ENCODE assay signal across 14 cellular contexts in the genomic region with DNA sequence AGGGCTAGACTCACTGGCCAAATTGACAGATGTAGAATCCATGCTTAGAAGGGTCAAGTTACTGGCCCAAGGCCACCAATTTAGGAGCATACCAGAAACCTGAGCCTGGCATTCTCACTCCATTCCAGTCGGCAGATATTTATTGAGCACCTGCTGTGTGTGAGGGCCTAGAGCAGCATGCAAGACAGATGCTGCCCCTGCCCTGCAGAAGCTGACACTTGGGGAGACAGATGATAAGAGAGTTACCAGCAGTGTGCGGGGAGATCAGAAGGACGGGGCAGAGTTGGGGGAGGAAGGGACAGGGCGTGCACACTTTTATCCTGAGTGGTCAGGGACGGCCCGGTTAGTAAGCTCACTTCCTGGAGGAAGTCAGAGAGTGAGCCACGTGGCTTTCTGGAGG.
"Had no signal": no experiment of that assay in that cellular context is flagged by ENCODE, and none has a peak within 500 bp of the region (broad histone marks: within the 10 kb centered on the region; RNA-seq: fewer than 3 reads in every experiment).

No MANE protein-coding gene starts in this region.

- H3K9me3 ChIP-seq: left lung, ovary, thoracic aorta, upper lobe of right lung had no signal

- H3K4me2 ChIP-seq: hepatocyte had no signal

- H3K27me3 ChIP-seq: hepatocyte, left lung, ovary, upper lobe of right lung had no signal

- H3K4me3 Mint-ChIP-seq: activated CD4-positive, alpha-beta T cell treated with anti-CD3 and anti-CD28 coated beads for 36 hours; activated CD8-positive, alpha-beta T cell treated with anti-CD3 and anti-CD28 coated beads for 36 hours; activated T-cell treated with anti-CD3 and anti-CD28 coated beads, Interleukin-2, amount 50 U/mL, for 4 hours; naive thymus-derived CD4-positive, alpha-beta T cell had no signal

- H3K4me1 Mint-ChIP-seq: activated CD4-positive, alpha-beta T cell treated with anti-CD3 and anti-CD28 coated beads for 36 hours had no signal

- ATAC-seq: activated CD4-positive, alpha-beta T cell treated with anti-CD3 and anti-CD28 coated beads for 36 hours; activated CD8-positive, alpha-beta T cell treated with anti-CD3 and anti-CD28 coated beads for 36 hours; activated T-cell treated with anti-CD3 and anti-CD28 coated beads, Interleukin-2, amount 50 U/mL, for 4 hours; left lung; naive thymus-derived CD4-positive, alpha-beta T cell; upper lobe of right lung had no signal

- H3K27ac Mint-ChIP-seq: activated CD4-positive, alpha-beta T cell treated with anti-CD3 and anti-CD28 coated beads for 36 hours; activated CD8-positive, alpha-beta T cell treated with anti-CD3 and anti-CD28 coated beads for 36 hours; naive thymus-derived CD4-positive, alpha-beta T cell had no signal

- H3K4me3 ChIP-seq: hepatocyte, left lung, ovary, thoracic aorta, upper lobe of right lung had no signal

- H3K27me3 Mint-ChIP-seq: activated CD4-positive, alpha-beta T cell treated with anti-CD3 and anti-CD28 coated beads for 36 hours; activated CD8-positive, alpha-beta T cell treated with anti-CD3 and anti-CD28 coated beads for 36 hours; naive thymus-derived CD4-positive, alpha-beta T cell had no signal

- DNase-seq: activated CD4-positive, alpha-beta T cell treated with anti-CD3 and anti-CD28 coated beads for 36 hours; activated CD8-positive, alpha-beta T cell treated with anti-CD3 and anti-CD28 coated beads for 36 hours; activated effector memory CD4-positive, alpha-beta T cell treated with Interleukin-2 at 50 U/mL for 16 hours; activated naive CD4-positive, alpha-beta T cell treated with anti-CD3 and anti-CD28 coated beads, Interleukin-2, amount 50 U/mL, for 16 hours; activated T-cell treated with anti-CD3 and anti-CD28 coated beads, Interleukin-2, amount 50 U/mL, for 4 hours; mammary epithelial cell; naive thymus-derived CD4-positive, alpha-beta T cell; ovary; stimulated activated CD4-positive, alpha-beta T cell treated with anti-CD3 and anti-CD28 coated beads, Interleukin-12 subunit alpha, Interleukin-12 subunit beta, amount 100 ng/mL, for 4 hours; stimulated activated CD4-positive, alpha-beta T cell treated with anti-CD3 and anti-CD28 coated beads, Interleukin-2, amount 100 ng/mL, for 24 hours; upper lobe of right lung had no signal

- H3K36me3 ChIP-seq: left lung, ovary, thoracic aorta, upper lobe of right lung had no signal

- H3K27ac ChIP-seq: hepatocyte, left lung, ovary, thoracic aorta, upper lobe of right lung had no signal

- H3K4me1 ChIP-seq: left lung, upper lobe of right lung had no signal
